18 cellular contexts compared by ENCODE assay signal in genomic region chrX:118884552-118885138, GRCh38.
"Had no signal": no experiment of that assay in that cellular context is flagged by ENCODE, and none has a peak within 500 bp of the region (broad histone marks: within the 10 kb centered on the region; RNA-seq: fewer than 3 reads in every experiment).

No MANE protein-coding gene starts in this region.

- H3K4me1 Mint-ChIP-seq: activated B cell treated with CpG ODN at 0.5 μM for 24 hours; activated naive CD4-positive, alpha-beta T cell treated with anti-CD3 and anti-CD28 coated beads, Interleukin-2, amount 50 U/mL, for 24 hours; brain; mesothelial cell of epicardium; naive B cell; stimulated activated memory B cell treated with anti-CD40 and anti-IgM and Interleukin-4, amounts not matched to agents 10 μg/mL and 1 μg/mL and 100 μg/mL, for 72 hours had no signal

- H3K27ac ChIP-seq: gastroesophageal sphincter, hepatocyte, lower lobe of right lung, neutrophil, tibial nerve, vagina had no signal

- H3K36me3 ChIP-seq: gastroesophageal sphincter, lower lobe of right lung, neutrophil, tibial nerve, vagina had no signal

- H3K27me3 Mint-ChIP-seq: activated naive CD4-positive, alpha-beta T cell treated with anti-CD3 and anti-CD28 coated beads, Interleukin-2, amount 50 U/mL, for 24 hours had no signal

- ATAC-seq: effector memory CD8-positive, alpha-beta T cell; gastroesophageal sphincter; lower lobe of right lung; right cardiac atrium; stimulated activated memory B cell treated with anti-CD40 and anti-IgM and Interleukin-4, amounts not matched to agents 10 μg/mL and 1 μg/mL and 100 μg/mL, for 72 hours had no signal

- H3K9me3 ChIP-seq: gastroesophageal sphincter, lower lobe of right lung, neutrophil, tibial nerve, vagina had no signal

- H3K9me3 Mint-ChIP-seq: activated B cell treated with CpG ODN at 0.5 μM for 24 hours; activated naive CD4-positive, alpha-beta T cell treated with anti-CD3 and anti-CD28 coated beads, Interleukin-2, amount 50 U/mL, for 24 hours; dendritic cell treated with granulocyte-macrophage colony-stimulating factor and Interleukin-4, amounts not matched to agents 40 ng/mL and 50 ng/mL, for 4 days; effector memory CD8-positive, alpha-beta T cell; stimulated activated memory B cell treated with anti-CD40 and anti-IgM and Interleukin-4, amounts not matched to agents 10 μg/mL and 1 μg/mL and 100 μg/mL, for 72 hours had no signal

- H3K27ac Mint-ChIP-seq: activated B cell treated with CpG ODN at 0.5 μM for 24 hours; activated naive CD4-positive, alpha-beta T cell treated with anti-CD3 and anti-CD28 coated beads, Interleukin-2, amount 50 U/mL, for 24 hours; brain; dendritic cell treated with granulocyte-macrophage colony-stimulating factor and Interleukin-4, amounts not matched to agents 40 ng/mL and 50 ng/mL, for 4 days; effector memory CD8-positive, alpha-beta T cell; mesothelial cell of epicardium; naive B cell; stimulated activated memory B cell treated with anti-CD40 and anti-IgM and Interleukin-4, amounts not matched to agents 10 μg/mL and 1 μg/mL and 100 μg/mL, for 72 hours had no signal

- H3K4me3 Mint-ChIP-seq: activated B cell treated with CpG ODN at 0.5 μM for 24 hours; activated naive CD4-positive, alpha-beta T cell treated with anti-CD3 and anti-CD28 coated beads, Interleukin-2, amount 50 U/mL, for 24 hours; brain; dendritic cell treated with granulocyte-macrophage colony-stimulating factor and Interleukin-4, amounts not matched to agents 40 ng/mL and 50 ng/mL, for 4 days; effector memory CD8-positive, alpha-beta T cell; mesothelial cell of epicardium; stimulated activated memory B cell treated with anti-CD40 and anti-IgM and Interleukin-4, amounts not matched to agents 10 μg/mL and 1 μg/mL and 100 μg/mL, for 72 hours had no signal

- H3K27me3 ChIP-seq: gastroesophageal sphincter, hepatocyte, neutrophil, tibial nerve, vagina had no signal

- H3K4me2 ChIP-seq: hepatocyte had no signal

- DNase-seq: activated B cell treated with CpG ODN at 0.5 μM for 24 hours; activated effector memory CD4-positive, alpha-beta T cell treated with Interleukin-2 at 50 U/mL for 16 hours; amniotic stem cell; effector memory CD8-positive, alpha-beta T cell; kidney glomerular epithelial cell; lower lobe of right lung; naive B cell; right cardiac atrium had no signal

- H3K4me1 ChIP-seq: gastroesophageal sphincter, lower lobe of right lung, tibial nerve, vagina had no signal

- H3K4me3 ChIP-seq: gastroesophageal sphincter, hepatocyte, lower lobe of right lung, tibial nerve, vagina had no signal

- H2AFZ ChIP-seq: hepatocyte had no signal

- H3K36me3 Mint-ChIP-seq: activated naive CD4-positive, alpha-beta T cell treated with anti-CD3 and anti-CD28 coated beads, Interleukin-2, amount 50 U/mL, for 24 hours; brain; naive B cell; stimulated activated memory B cell treated with anti-CD40 and anti-IgM and Interleukin-4, amounts not matched to agents 10 μg/mL and 1 μg/mL and 100 μg/mL, for 72 hours had no signal
